In genomic region chr2:235263205-235264120, GRCh38 we compare ENCODE assay signal across 9 cellular contexts.
DNase-seq lines count a peak whose midpoint lies in the region; ATAC-seq and TF ChIP-seq lines count a peak whose summit lies in the region.
"Had no signal": no experiment of that assay in that cellular context is flagged by ENCODE, and none has a peak within 500 bp of the region (broad histone marks: within the 10 kb centered on the region; RNA-seq: fewer than 3 reads in every experiment).

No MANE protein-coding gene starts in this region.

- TF ChIP-seq CTCF in astrocyte of the spinal cord (IDR thresholded peaks at IDR 0.05; ENCODE audit: low read depth, low read length) = peak; percentile 6
- TF ChIP-seq CTCF in GM13976 (IDR thresholded peaks at IDR 0.05; ENCODE audit: borderline replicate concordance, control extremely low read depth, extremely low read depth, insufficient read depth, missing control alignments) = no peak

- in situ Hi-C loops in astrocyte of the spinal cord (cut with HindIII; ENCODE audit: low sequenced_read_pairs) = no loop called here
- in situ Hi-C loops in GM13976 (cut with MboI; ENCODE audit: low sequenced_read_pairs, unreplicated experiment) = no loop called here

- ATAC-seq in HG03095 (IDR thresholded peaks at IDR 0.05; ENCODE audit: unreplicated experiment) (no peak), HG02588 (IDR thresholded peaks at IDR 0.05; ENCODE audit: unreplicated experiment) (no peak)

- DNase-seq in HPDE6-E6E7 (ENCODE audit: extremely low spot score) = peak; percentile 77
- peak; percentile 92 for DNase-seq in astrocyte of the spinal cord (ENCODE audit: low read depth, low spot score)
- DNase-seq in iPS-NIHi11 (ENCODE audit: low spot score) = peak; percentile 39
- DNase-seq in GM13976 (ENCODE audit: low spot score) = no peak
- DNase-seq in T-helper 9 cell = no peak

- H3K4me3 ChIP-seq in astrocyte of the spinal cord (ENCODE audit: low read depth, low read length) = no peak overlapping the region
- H3K4me3 ChIP-seq in skin epidermis = no peak overlapping the region

- peak overlapping the region in 11 of 21 experiments; percentile 7 to 67 (median 47) for H3K27ac ChIP-seq in skin epidermis
- H3K27ac ChIP-seq: parathyroid adenoma had no signal

Comparison
In these comparisons a context has a peak if more than half of its experiments do, and no peak if none do; other contexts are left out.
1. DNase-seq: peak in HPDE6-E6E7 (single experiment), astrocyte of the spinal cord (single experiment) and iPS-NIHi11 (single experiment); none in GM13976 (single experiment) and T-helper 9 cell (single experiment).